In genomic region chr15:50107591-50108408, GRCh38 we compare ENCODE assay signal across 8 cellular contexts. TPM values are rescaled to one million over a fixed set of nuclear protein-coding genes. Genes with fewer than 3 reads are reported as not detected.
DNase-seq lines count a peak whose midpoint lies in the region; ATAC-seq and TF ChIP-seq lines count a peak whose summit lies in the region.

No MANE protein-coding gene starts in this region.

- no peak overlapping the region for H4K5ac ChIP-seq in mesendoderm (ENCODE audit: low read length)

- no peaks in the 10 kb centered on the region for H3K9me2 ChIP-seq in Karpas-422 (replicated peaks; ENCODE audit: insufficient read depth, low read length)

- no peak overlapping the region for H2AFZ ChIP-seq in Karpas-422 (ENCODE audit: low read length)

- peak; percentile 62 for DNase-seq in KG1 (lab: John Stamatoyannopoulos, UW)
- peak; percentile 78 for DNase-seq in cardiac septum (ENCODE audit: low spot score)
- no peak for DNase-seq in NCI-H2196 (lab: John Stamatoyannopoulos, UW; ENCODE audit: unreplicated experiment)
- no peak for DNase-seq in 8988T
- no peak for DNase-seq in mesendoderm
- DNase-seq in Karpas-422: no peak

- no peak overlapping the region for H4K8ac ChIP-seq in mesendoderm (ENCODE audit: low read depth, low read length)

- H3K4me2 ChIP-seq in mesendoderm (ENCODE audit: low read length) (no peak overlapping the region), Karpas-422 (ENCODE audit: low read depth, low read length, poor library complexity, severe bottlenecking) (no peak overlapping the region)

- H3K27ac ChIP-seq in mesendoderm (ENCODE audit: low read depth, low read length) (no peak overlapping the region), Karpas-422 (ENCODE audit: low read length) (no peak overlapping the region)

- no CpG with 5 or more reads among the region's 7 CpGs for WGBS in mesendoderm (ENCODE audit: extremely low coverage, insufficient coverage, low lambda C conversion rate)

- H3K79me2 ChIP-seq in mesendoderm (ENCODE audit: control insufficient read depth, insufficient read depth, low read length) (no peaks in the 10 kb centered on the region), Karpas-422 (ENCODE audit: low read length) (no peaks in the 10 kb centered on the region)

- H3K4me3 ChIP-seq in mesendoderm (ENCODE audit: low read length) (no peak overlapping the region), Karpas-422 (ENCODE audit: low read length) (no peak overlapping the region)

- H4K20me1 ChIP-seq in Karpas-422 (ENCODE audit: insufficient read depth, low read depth, low read length): no peaks in the 10 kb centered on the region

- H3K9ac ChIP-seq in mesendoderm (ENCODE audit: low read length): no peak overlapping the region
- H3K9ac ChIP-seq in Karpas-422 (ENCODE audit: low read length): no peak overlapping the region

- no peaks in the 10 kb centered on the region for H3K9me3 ChIP-seq in Karpas-422 (ENCODE audit: low read length)

- H3K79me1 ChIP-seq in mesendoderm (ENCODE audit: low read length): no peaks in the 10 kb centered on the region

- no peak overlapping the region for H2BK15ac ChIP-seq in mesendoderm (replicated peaks; ENCODE audit: low read depth)

- no peak overlapping the region for H2BK120ac ChIP-seq in mesendoderm (ENCODE audit: low read depth, low read length)

- no peak overlapping the region for H3K4ac ChIP-seq in mesendoderm (ENCODE audit: low read depth, low read length)

- no peak overlapping the region for H3K18ac ChIP-seq in mesendoderm (ENCODE audit: low read length)

- no peak for TF ChIP-seq POLR2A in GM18505 (IDR thresholded peaks at IDR 0.05; ENCODE audit: borderline replicate concordance, extremely low read depth, insufficient read depth, insufficient read length)

- H3K4me1 ChIP-seq in mesendoderm (ENCODE audit: control insufficient read depth, low read depth, low read length) (no peaks in the 10 kb centered on the region), Karpas-422 (ENCODE audit: low read length) (no peaks in the 10 kb centered on the region)

- intact Hi-C loops in cardiac septum (cut with DNase I): no loop called here

- peak; percentile 96 for ATAC-seq in GM18505 (IDR thresholded peaks at IDR 0.05; ENCODE audit: unreplicated experiment)
- ATAC-seq in GM21576 (IDR thresholded peaks at IDR 0.05; ENCODE audit: unreplicated experiment): peak; percentile 95

- no peak overlapping the region for H2BK5ac ChIP-seq in mesendoderm (ENCODE audit: low read length)

- H3K27me3 ChIP-seq in mesendoderm (ENCODE audit: insufficient read depth, low read length, poor library complexity): no peaks in the 10 kb centered on the region
- no peaks in the 10 kb centered on the region for H3K27me3 ChIP-seq in Karpas-422 (ENCODE audit: low read length)

- H2AK5ac ChIP-seq in mesendoderm (ENCODE audit: low read length): no peak overlapping the region

- H3K23ac ChIP-seq in mesendoderm (ENCODE audit: low read length): no peak overlapping the region

- H3K36me3 ChIP-seq in mesendoderm (ENCODE audit: control insufficient read depth, insufficient read depth, low read length) (no peaks in the 10 kb centered on the region), Karpas-422 (ENCODE audit: insufficient read depth, low read length) (no peaks in the 10 kb centered on the region)

- H3K56ac ChIP-seq in mesendoderm (ENCODE audit: low read length): no peak overlapping the region

RNA-seq across cellular contexts. Expression of gene ATP8B4, which starts 11.2 kb away (rescaled TPM):
- 3.1 TPM for total RNA-seq in cardiac septum
- polyA plus RNA-seq in mesendoderm (2013, experiment 1 of 2): 0.10 TPM
- 0.08 TPM for polyA plus RNA-seq in mesendoderm (2013, experiment 2 of 2)
- total RNA-seq in Karpas-422 (2014; rRNA removed; shearing (Covaris generic); ENCODE audit: low replicate concordance): not detected in 2 replicates

Comparison
In these comparisons a context has a peak if more than half of its experiments do, and no peak if none do; other contexts are left out.
1. DNase-seq: peak in KG1 (single experiment) and cardiac septum (single experiment); none in NCI-H2196 (single experiment), 8988T (single experiment), mesendoderm (single experiment) and Karpas-422 (single experiment).